In genomic region chr15:63601026-63601726, GRCh38 we compare ENCODE assay signal across 8 cellular contexts. TPM values are rescaled to one million over a fixed set of nuclear protein-coding genes. Genes with fewer than 3 reads are reported as not detected.
DNase-seq lines count a peak whose midpoint lies in the region; ATAC-seq and TF ChIP-seq lines count a peak whose summit lies in the region.

No MANE protein-coding gene starts in this region.

- no peaks in the 10 kb centered on the region for H3K36me3 Mint-ChIP-seq in activated naive CD4-positive, alpha-beta T cell treated with anti-CD3 and anti-CD28 coated beads, Interleukin-2, amount 50 U/mL, for 72 hours

- peak; percentile 35 for DNase-seq in RPMI7951 (ENCODE audit: low read depth)
- peak; percentile 42 to 77 for DNase-seq in activated naive CD4-positive, alpha-beta T cell treated with anti-CD3 and anti-CD28 coated beads, Interleukin-2, amount 50 U/mL, for 72 hours (ENCODE audit: low spot score in 2 of 2)
- no peak for DNase-seq in right atrium auricular region (ENCODE audit: low spot score)
- no peak for DNase-seq in gastrocnemius medialis
- no peak for DNase-seq in DMS79 (lab: John Stamatoyannopoulos, UW)

- no peaks in the 10 kb centered on the region for H3K9me3 Mint-ChIP-seq in activated naive CD4-positive, alpha-beta T cell treated with anti-CD3 and anti-CD28 coated beads, Interleukin-2, amount 50 U/mL, for 72 hours

- H3K4me1 ChIP-seq in right atrium auricular region = peaks cover 0 to 51% of the 10 kb centered on the region in 2 donors
- H3K4me1 ChIP-seq in gastrocnemius medialis = peaks cover 47% of the 10 kb centered on the region in 2 donors

- intact Hi-C loops in gastrocnemius medialis (cut with DNase I; ENCODE audit: low total_unique reads) = loop anchor here (5.0 kb wide), 1 partner anchor 466 kb away; no protein-coding TSS in a partner anchor

- H3K27ac ChIP-seq in right atrium auricular region (peak overlapping the region; percentile 82 to 92), gastrocnemius medialis (peak overlapping the region; percentile 73 to 96 (median 88))

- peak overlapping the region; percentile 91 to 95 for H3K27ac Mint-ChIP-seq in activated naive CD4-positive, alpha-beta T cell treated with anti-CD3 and anti-CD28 coated beads, Interleukin-2, amount 50 U/mL, for 72 hours

- H3K36me3 ChIP-seq in right atrium auricular region (no peaks in the 10 kb centered on the region), gastrocnemius medialis (no peaks in the 10 kb centered on the region)

- no peaks in the 10 kb centered on the region for H3K27me3 ChIP-seq in right atrium auricular region
- no peaks in the 10 kb centered on the region for H3K27me3 ChIP-seq in gastrocnemius medialis

- in situ Hi-C loops in gastrocnemius medialis (cut with MboI; ENCODE audit: low sequenced_read_pairs in 4 of 4) = loop anchor here in 2 of 4 donors (10.0 to 25.0 kb wide), 2 partner anchors 116 to 461 kb away; no protein-coding TSS in a partner anchor

- no peak for TF ChIP-seq POLR2A in gastrocnemius medialis (IDR thresholded peaks at IDR 0.05)

- ATAC-seq in GM18498 (IDR thresholded peaks at IDR 0.05; ENCODE audit: unreplicated experiment) (peak; percentile 15), HG02759 (IDR thresholded peaks at IDR 0.05; ENCODE audit: unreplicated experiment) (peak; percentile 14), gastrocnemius medialis (peak; percentile 9 to 19), GM18861 (IDR thresholded peaks at IDR 0.05; ENCODE audit: unreplicated experiment) (no peak)
- peak; percentile 16 to 25 for ATAC-seq in activated naive CD4-positive, alpha-beta T cell treated with anti-CD3 and anti-CD28 coated beads, Interleukin-2, amount 50 U/mL, for 72 hours

- TF ChIP-seq CTCF in right atrium auricular region (IDR thresholded peaks at IDR 0.05) = no peak
- peak in 1 of 5 experiments; percentile 17 for TF ChIP-seq CTCF in gastrocnemius medialis (IDR thresholded peaks at IDR 0.05 in 4 of 5, conservative IDR thresholded peaks at IDR 0.05 in 1 of 5)

- H3K9me3 ChIP-seq in right atrium auricular region = no peaks in the 10 kb centered on the region
- no peaks in the 10 kb centered on the region for H3K9me3 ChIP-seq in gastrocnemius medialis

- peak overlapping the region; percentile 40 to 61 for H3K4me3 ChIP-seq in right atrium auricular region
- peak overlapping the region; percentile 74 to 89 (median 84) for H3K4me3 ChIP-seq in gastrocnemius medialis

RNA-seq across cellular contexts. Expression of gene FBXL22, which starts 4.0 kb away (rescaled TPM):
- total RNA-seq in RPMI7951 (2014; rRNA removed; shearing (Covaris generic)) = 0.60 and 0.88 TPM in 2 replicates
- total RNA-seq in activated naive CD4-positive, alpha-beta T cell treated with anti-CD3 and anti-CD28 coated beads, Interleukin-2, amount 50 U/mL, for 72 hours = under 1 TPM; 0.30 to 0.80 TPM
- total RNA-seq in right atrium auricular region = 10 to 100 TPM; 13.8 to 20.1 TPM
- total RNA-seq in gastrocnemius medialis = under 1 TPM in 3 of 4 donors, not detected in 1; 0.36 to 0.89 (median 0.68) TPM

Comparison
In these comparisons a context has a peak if more than half of its experiments do, and no peak if none do; other contexts are left out.
1. DNase-seq: peak in RPMI7951 (single experiment) and activated naive CD4-positive, alpha-beta T cell treated with anti-CD3 and anti-CD28 coated beads, Interleukin-2, amount 50 U/mL, for 72 hours (2 of 2); none in right atrium auricular region (single experiment), gastrocnemius medialis (0 of 2) and DMS79 (single experiment).